Comparison of ENCODE assay signal across 1 cellular context in the genomic region with DNA sequence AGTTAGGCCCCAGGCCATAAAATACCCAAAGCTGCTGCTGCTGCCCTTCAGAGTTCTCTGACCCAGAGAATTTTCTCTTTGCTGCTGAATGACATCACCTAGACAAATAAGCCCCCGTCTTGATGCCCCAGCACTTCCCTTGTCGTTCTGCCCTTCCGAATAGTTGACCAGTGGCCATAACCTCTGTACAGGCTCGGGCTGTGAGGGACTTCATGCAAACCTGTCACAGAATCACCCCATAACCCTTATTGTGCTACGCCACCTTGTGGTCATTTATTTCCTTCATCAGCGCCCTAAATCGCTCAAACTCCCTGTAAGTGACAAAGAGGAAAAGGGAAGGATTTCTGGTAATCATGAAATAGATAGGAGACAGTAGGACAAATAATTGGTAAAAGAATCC.
TF ChIP-seq lines count a peak whose summit lies in the region.

No MANE protein-coding gene starts in this region.

TF ChIP-seq in HCT116, 20 proteins besides CTCF, POLR2A, EP300 and RAD21 (continued from another document):
- no peak for TF ChIP-seq FOSL1 (IDR thresholded peaks at IDR 0.05; ENCODE audit: low read depth)
- TF ChIP-seq, protein P1, sequence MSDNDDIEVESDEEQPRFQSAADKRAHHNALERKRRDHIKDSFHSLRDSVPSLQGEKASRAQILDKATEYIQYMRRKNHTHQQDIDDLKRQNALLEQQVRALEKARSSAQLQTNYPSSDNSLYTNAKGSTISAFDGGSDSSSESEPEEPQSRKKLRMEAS (IDR thresholded peaks at IDR 0.05) = no peak
- no peak for TF ChIP-seq EZH2phosphoT487 (IDR thresholded peaks at IDR 0.05; ENCODE audit: borderline replicate concordance)
- no peak for TF ChIP-seq CEBPB (IDR thresholded peaks at IDR 0.05; ENCODE audit: low read depth)
- no peak for TF ChIP-seq EZH2 (IDR thresholded peaks at IDR 0.05)
- TF ChIP-seq JUND (IDR thresholded peaks at IDR 0.05) = no peak
- no peak for TF ChIP-seq POLR2AphosphoS5 (IDR thresholded peaks at IDR 0.05; ENCODE audit: low read depth, low read length)
- TF ChIP-seq, protein P2, sequence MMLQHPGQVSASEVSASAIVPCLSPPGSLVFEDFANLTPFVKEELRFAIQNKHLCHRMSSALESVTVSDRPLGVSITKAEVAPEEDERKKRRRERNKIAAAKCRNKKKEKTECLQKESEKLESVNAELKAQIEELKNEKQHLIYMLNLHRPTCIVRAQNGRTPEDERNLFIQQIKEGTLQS (IDR thresholded peaks at IDR 0.05) = no peak
- TF ChIP-seq ZFX (IDR thresholded peaks at IDR 0.05) = no peak
- TF ChIP-seq ZNF274 (IDR thresholded peaks at IDR 0.05; ENCODE audit: low read depth, low read length) = no peak
- TF ChIP-seq, protein P3, sequence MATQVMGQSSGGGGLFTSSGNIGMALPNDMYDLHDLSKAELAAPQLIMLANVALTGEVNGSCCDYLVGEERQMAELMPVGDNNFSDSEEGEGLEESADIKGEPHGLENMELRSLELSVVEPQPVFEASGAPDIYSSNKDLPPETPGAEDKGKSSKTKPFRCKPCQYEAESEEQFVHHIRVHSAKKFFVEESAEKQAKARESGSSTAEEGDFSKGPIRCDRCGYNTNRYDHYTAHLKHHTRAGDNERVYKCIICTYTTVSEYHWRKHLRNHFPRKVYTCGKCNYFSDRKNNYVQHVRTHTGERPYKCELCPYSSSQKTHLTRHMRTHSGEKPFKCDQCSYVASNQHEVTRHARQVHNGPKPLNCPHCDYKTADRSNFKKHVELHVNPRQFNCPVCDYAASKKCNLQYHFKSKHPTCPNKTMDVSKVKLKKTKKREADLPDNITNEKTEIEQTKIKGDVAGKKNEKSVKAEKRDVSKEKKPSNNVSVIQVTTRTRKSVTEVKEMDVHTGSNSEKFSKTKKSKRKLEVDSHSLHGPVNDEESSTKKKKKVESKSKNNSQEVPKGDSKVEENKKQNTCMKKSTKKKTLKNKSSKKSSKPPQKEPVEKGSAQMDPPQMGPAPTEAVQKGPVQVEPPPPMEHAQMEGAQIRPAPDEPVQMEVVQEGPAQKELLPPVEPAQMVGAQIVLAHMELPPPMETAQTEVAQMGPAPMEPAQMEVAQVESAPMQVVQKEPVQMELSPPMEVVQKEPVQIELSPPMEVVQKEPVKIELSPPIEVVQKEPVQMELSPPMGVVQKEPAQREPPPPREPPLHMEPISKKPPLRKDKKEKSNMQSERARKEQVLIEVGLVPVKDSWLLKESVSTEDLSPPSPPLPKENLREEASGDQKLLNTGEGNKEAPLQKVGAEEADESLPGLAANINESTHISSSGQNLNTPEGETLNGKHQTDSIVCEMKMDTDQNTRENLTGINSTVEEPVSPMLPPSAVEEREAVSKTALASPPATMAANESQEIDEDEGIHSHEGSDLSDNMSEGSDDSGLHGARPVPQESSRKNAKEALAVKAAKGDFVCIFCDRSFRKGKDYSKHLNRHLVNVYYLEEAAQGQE (IDR thresholded peaks at IDR 0.05; ENCODE audit: low read depth) = no peak
- no peak for TF ChIP-seq SP1 (IDR thresholded peaks at IDR 0.05; ENCODE audit: low read depth)
- no peak for TF ChIP-seq EGR1 (IDR thresholded peaks at IDR 0.05; ENCODE audit: low read depth)
- TF ChIP-seq TCF7L2 (IDR thresholded peaks at IDR 0.05; ENCODE audit: borderline replicate concordance, extremely low read depth, insufficient read depth, insufficient read length) = no peak
- TF ChIP-seq, protein P4, sequence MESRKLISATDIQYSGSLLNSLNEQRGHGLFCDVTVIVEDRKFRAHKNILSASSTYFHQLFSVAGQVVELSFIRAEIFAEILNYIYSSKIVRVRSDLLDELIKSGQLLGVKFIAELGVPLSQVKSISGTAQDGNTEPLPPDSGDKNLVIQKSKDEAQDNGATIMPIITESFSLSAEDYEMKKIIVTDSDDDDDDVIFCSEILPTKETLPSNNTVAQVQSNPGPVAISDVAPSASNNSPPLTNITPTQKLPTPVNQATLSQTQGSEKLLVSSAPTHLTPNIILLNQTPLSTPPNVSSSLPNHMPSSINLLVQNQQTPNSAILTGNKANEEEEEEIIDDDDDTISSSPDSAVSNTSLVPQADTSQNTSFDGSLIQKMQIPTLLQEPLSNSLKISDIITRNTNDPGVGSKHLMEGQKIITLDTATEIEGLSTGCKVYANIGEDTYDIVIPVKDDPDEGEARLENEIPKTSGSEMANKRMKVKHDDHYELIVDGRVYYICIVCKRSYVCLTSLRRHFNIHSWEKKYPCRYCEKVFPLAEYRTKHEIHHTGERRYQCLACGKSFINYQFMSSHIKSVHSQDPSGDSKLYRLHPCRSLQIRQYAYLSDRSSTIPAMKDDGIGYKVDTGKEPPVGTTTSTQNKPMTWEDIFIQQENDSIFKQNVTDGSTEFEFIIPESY (IDR thresholded peaks at IDR 0.05; ENCODE audit: extremely low read depth, insufficient replicate concordance, low read length) = no peak
